In genomic region chr2:8656811-8657210, GRCh38 we compare ENCODE assay signal across 20 cellular contexts.
"Had no signal": no experiment of that assay in that cellular context is flagged by ENCODE, and none has a peak within 500 bp of the region (broad histone marks: within the 10 kb centered on the region; RNA-seq: fewer than 3 reads in every experiment).

No MANE protein-coding gene starts in this region.

- H3K27ac ChIP-seq: esophagus muscularis mucosa, heart right ventricle, tibial nerve, uterus, VCaP had no signal

- H3K27me3 ChIP-seq: esophagus muscularis mucosa, heart right ventricle, tibial nerve, uterus had no signal

- H3K9me3 Mint-ChIP-seq: activated naive CD4-positive, alpha-beta T cell treated with anti-CD3 and anti-CD28 coated beads, Interleukin-2, amount 50 U/mL, for 72 hours; activated T-cell treated with anti-CD3 and anti-CD28 coated beads, Interleukin-2, amount 50 U/mL, for 4 hours; mesothelial cell of epicardium; neural crest cell had no signal

- H3K4me1 ChIP-seq: uterus had no signal

- ATAC-seq: heart right ventricle had no signal

- FAIRE-seq: endothelial cell of umbilical vein had no signal

- H3K9me3 ChIP-seq: esophagus muscularis mucosa, heart right ventricle, tibial nerve, uterus had no signal

- H3K36me3 Mint-ChIP-seq: activated naive CD4-positive, alpha-beta T cell treated with anti-CD3 and anti-CD28 coated beads, Interleukin-2, amount 50 U/mL, for 72 hours; mesothelial cell of epicardium had no signal

- H3K4me3 Mint-ChIP-seq: activated T-cell treated with anti-CD3 and anti-CD28 coated beads, Interleukin-2, amount 50 U/mL, for 4 hours; mesothelial cell of epicardium; neural crest cell had no signal

- H3K27ac Mint-ChIP-seq: mesothelial cell of epicardium had no signal

- H3K36me3 ChIP-seq: esophagus muscularis mucosa, heart right ventricle, tibial nerve, uterus had no signal

- H3K4me3 ChIP-seq: esophagus muscularis mucosa, heart right ventricle, lung, tibial nerve, uterus had no signal

- DNase-seq: activated CD4-positive, alpha-beta T cell treated with anti-CD3 and anti-CD28 coated beads, Interleukin-2, amount 50 U/mL, for 1 hour; activated CD4-positive, CD25-positive, alpha-beta regulatory T cell treated with anti-CD3 and anti-CD28 coated beads, Interleukin-2, amount 50 U/mL, for 72 hours; activated CD8-positive, alpha-beta memory T cell treated with anti-CD3 and anti-CD28 coated beads, Interleukin-2, amount 50 U/mL, for 4 hours; activated gamma-delta T cell treated with Interleukin-2 at 50 U/mL for 16 hours; activated T-cell treated with anti-CD3 and anti-CD28 coated beads, Interleukin-2, amount 50 U/mL, for 4 hours; dermis blood vessel endothelial cell; effector memory CD4-positive, alpha-beta T cell; heart right ventricle; stimulated activated CD4-positive, alpha-beta T cell treated with anti-CD3 and anti-CD28 coated beads, Interleukin-12 subunit alpha, Interleukin-12 subunit beta, amount 100 ng/mL, for 4 hours; stimulated activated CD8-positive, alpha-beta memory T cell treated with anti-CD3 and anti-CD28 coated beads, Interleukin-4, amount 100 ng/mL, for 48 hours; stimulated activated naive CD4-positive, alpha-beta T cell; uterus had no signal
